Comparison of ENCODE assay signal across 14 cellular contexts in the genomic region with DNA sequence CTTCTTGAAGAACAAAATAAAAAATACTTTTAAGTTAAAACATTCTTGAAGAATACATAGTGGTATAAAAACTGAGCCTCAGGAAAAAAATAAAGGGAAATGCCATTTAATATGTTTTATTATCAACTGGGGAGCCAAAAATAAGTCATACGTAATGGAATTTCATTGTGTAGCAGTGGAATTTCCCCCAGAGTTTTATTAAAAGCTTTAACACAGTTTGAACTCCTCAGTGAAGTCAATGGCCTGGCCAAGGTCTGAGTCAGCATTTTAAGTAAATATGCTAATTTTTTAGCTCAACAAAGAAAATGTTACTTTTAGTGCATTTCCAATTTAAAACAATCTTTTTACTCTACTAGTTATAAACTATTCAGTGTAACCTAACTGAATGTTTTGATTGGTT.
DNase-seq lines count a peak whose midpoint lies in the region; ATAC-seq, FAIRE-seq and TF ChIP-seq lines count a peak whose summit lies in the region.
"Had no signal": no experiment of that assay in that cellular context is flagged by ENCODE, and none has a peak within 500 bp of the region (broad histone marks: within the 10 kb centered on the region; RNA-seq: fewer than 3 reads in every experiment).

No MANE protein-coding gene starts in this region.

- no peaks in the 10 kb centered on the region for H3K27me3 Mint-ChIP-seq in astrocyte (ENCODE audit: low read depth, unreplicated experiment)
- no peaks in the 10 kb centered on the region for H3K27me3 Mint-ChIP-seq in endothelial cell (ENCODE audit: unreplicated experiment)
- H3K27me3 Mint-ChIP-seq: activated CD4-positive, alpha-beta memory T cell treated with anti-CD3 and anti-CD28 coated beads for 36 hours had no signal

- no peak for TF ChIP-seq CTCF in astrocyte (IDR thresholded peaks at IDR 0.05; ENCODE audit: insufficient read depth, low read depth, low read length)
- TF ChIP-seq CTCF in smooth muscle cell (IDR thresholded peaks at IDR 0.05; ENCODE audit: borderline replicate concordance, insufficient read depth, poor library complexity, severe bottlenecking): no peak
- TF ChIP-seq CTCF in endothelial cell (IDR thresholded peaks at IDR 0.05; ENCODE audit: unreplicated experiment): no peak

- H3K27ac ChIP-seq in astrocyte (ENCODE audit: low read depth, low read length): peak overlapping the region; percentile 57
- H3K27ac ChIP-seq in smooth muscle cell (ENCODE audit: low read depth): peak overlapping the region; percentile 27

- H3K4me1 ChIP-seq in astrocyte (ENCODE audit: insufficient read depth, low read length) (peaks cover 4% of the 10 kb centered on the region), smooth muscle cell (ENCODE audit: low read depth) (peaks cover 3% of the 10 kb centered on the region)

- H3K36me3 ChIP-seq in astrocyte (ENCODE audit: insufficient read depth, low read length) (no peaks in the 10 kb centered on the region), smooth muscle cell (ENCODE audit: low read depth) (no peaks in the 10 kb centered on the region)

- no peak overlapping the region for H2AFZ ChIP-seq in astrocyte (ENCODE audit: low read depth, low read length)
- H2AFZ ChIP-seq in smooth muscle cell (ENCODE audit: low read depth): no peak overlapping the region

- no peak for ATAC-seq in activated CD4-positive, CD25-positive, alpha-beta regulatory T cell treated with anti-CD3 and anti-CD28 coated beads, Interleukin-2, amount 50 U/mL, for 24 hours
- no peak for ATAC-seq in HG03045 (IDR thresholded peaks at IDR 0.05; ENCODE audit: unreplicated experiment)

- no peak overlapping the region for H3K4me2 ChIP-seq in astrocyte (ENCODE audit: low read length)
- H3K4me2 ChIP-seq in smooth muscle cell: peak overlapping the region; percentile 11

- H3K9ac ChIP-seq in astrocyte (ENCODE audit: low read length) (no peak overlapping the region), smooth muscle cell (ENCODE audit: low read depth) (no peak overlapping the region)

- H3K4me1 Mint-ChIP-seq in astrocyte (ENCODE audit: low read depth, unreplicated experiment) (peaks cover 7% of the 10 kb centered on the region), endothelial cell (ENCODE audit: unreplicated experiment) (no peaks in the 10 kb centered on the region)

- no peak overlapping the region for H3K4me3 ChIP-seq in astrocyte (ENCODE audit: insufficient read depth, low read depth, low read length)
- no peak overlapping the region for H3K4me3 ChIP-seq in smooth muscle cell

- no peaks in the 10 kb centered on the region for H3K36me3 Mint-ChIP-seq in astrocyte (ENCODE audit: low read depth, unreplicated experiment)
- no peaks in the 10 kb centered on the region for H3K36me3 Mint-ChIP-seq in endothelial cell (ENCODE audit: low read depth, unreplicated experiment)
- H3K36me3 Mint-ChIP-seq: activated CD4-positive, alpha-beta memory T cell treated with anti-CD3 and anti-CD28 coated beads for 36 hours had no signal

- H4K20me1 ChIP-seq in astrocyte (ENCODE audit: insufficient read depth, low read length) (no peaks in the 10 kb centered on the region), smooth muscle cell (ENCODE audit: low read depth) (no peaks in the 10 kb centered on the region)

- H3K4me3 Mint-ChIP-seq in astrocyte (ENCODE audit: unreplicated experiment) (no peak overlapping the region), endothelial cell (ENCODE audit: unreplicated experiment) (no peak overlapping the region)
- H3K4me3 Mint-ChIP-seq: activated CD4-positive, alpha-beta memory T cell treated with anti-CD3 and anti-CD28 coated beads for 36 hours; activated naive CD4-positive, alpha-beta T cell treated with anti-CD3 and anti-CD28 coated beads for 36 hours; T-helper 1 cell treated with Interleukin-12 subunit alpha and Interleukin-12 subunit beta and Interleukin-4 antibody, amounts not matched to agents 30 μg/mL and 1 μg/mL, for 36 hours had no signal

- 26% methylated on average over 1 of the region's 1 CpG for WGBS in smooth muscle cell (ENCODE audit: low lambda C conversion rate)

- H3K79me2 ChIP-seq in astrocyte (ENCODE audit: insufficient read depth, low read length) (no peaks in the 10 kb centered on the region), smooth muscle cell (ENCODE audit: low read depth) (no peaks in the 10 kb centered on the region)

- DNase-seq in H4 (ENCODE audit: low spot score) (peak; percentile 13), astrocyte (ENCODE audit: low read depth) (peak; percentile 88), foreskin melanocyte (peak; percentile 26), smooth muscle cell (lab: John Stamatoyannopoulos, UW; ENCODE audit: unreplicated experiment) (no peak), endothelial cell (ENCODE audit: low spot score) (no peak), NCI-H1694 (lab: John Stamatoyannopoulos, UW) (no peak)
- DNase-seq: activated CD4-positive, alpha-beta memory T cell treated with anti-CD3 and anti-CD28 coated beads for 36 hours; activated naive CD4-positive, alpha-beta T cell treated with anti-CD3 and anti-CD28 coated beads for 36 hours; DMS 273 treated with DMSO at 0.1 percent for 48 hours; NCI-H2029; stimulated activated CD8-positive, alpha-beta memory T cell treated with anti-CD3 and anti-CD28 coated beads, Interleukin-4, amount 100 ng/mL, for 48 hours had no signal

- H3K27me3 ChIP-seq in astrocyte (ENCODE audit: insufficient read depth, low read length) (no peaks in the 10 kb centered on the region), smooth muscle cell (ENCODE audit: low read depth) (no peaks in the 10 kb centered on the region)

- H3K9me3 ChIP-seq in astrocyte (ENCODE audit: insufficient read depth, low read depth, low read length) (no peaks in the 10 kb centered on the region), smooth muscle cell (replicated peaks; ENCODE audit: low read depth) (no peaks in the 10 kb centered on the region)

- H3F3A ChIP-seq in smooth muscle cell (ENCODE audit: low read depth): no peaks in the 10 kb centered on the region

- no peak for FAIRE-seq in astrocyte (lab: Jason Lieb, UNC)

- H3K9me3 Mint-ChIP-seq in astrocyte (ENCODE audit: unreplicated experiment) (no peaks in the 10 kb centered on the region), endothelial cell (ENCODE audit: unreplicated experiment) (no peaks in the 10 kb centered on the region)
- H3K9me3 Mint-ChIP-seq: activated CD4-positive, alpha-beta memory T cell treated with anti-CD3 and anti-CD28 coated beads for 36 hours; activated naive CD4-positive, alpha-beta T cell treated with anti-CD3 and anti-CD28 coated beads for 36 hours; T-helper 1 cell treated with Interleukin-12 subunit alpha and Interleukin-12 subunit beta and Interleukin-4 antibody, amounts not matched to agents 30 μg/mL and 1 μg/mL, for 36 hours had no signal

- H3K27ac Mint-ChIP-seq in astrocyte (ENCODE audit: unreplicated experiment) (no peak overlapping the region), endothelial cell (ENCODE audit: unreplicated experiment) (no peak overlapping the region)
- H3K27ac Mint-ChIP-seq: activated CD4-positive, alpha-beta memory T cell treated with anti-CD3 and anti-CD28 coated beads for 36 hours; activated naive CD4-positive, alpha-beta T cell treated with anti-CD3 and anti-CD28 coated beads for 36 hours; T-helper 1 cell treated with Interleukin-12 subunit alpha and Interleukin-12 subunit beta and Interleukin-4 antibody, amounts not matched to agents 30 μg/mL and 1 μg/mL, for 36 hours had no signal

Comparison
In these comparisons a context has a peak if more than half of its experiments do, and no peak if none do; other contexts are left out.
1. DNase-seq: peak in H4 (single experiment), astrocyte (single experiment) and foreskin melanocyte (single experiment); none in smooth muscle cell (single experiment), endothelial cell (single experiment) and NCI-H1694 (single experiment).